Comparison of ENCODE assay signal across 13 cellular contexts in genomic region chr19:1373534-1374249, GRCh38. TPM values are rescaled to one million over a fixed set of nuclear protein-coding genes. Genes with fewer than 3 reads are reported as not detected.
DNase-seq lines count a peak whose midpoint lies in the region; ATAC-seq and TF ChIP-seq lines count a peak whose summit lies in the region.
"Had no signal": no experiment of that assay in that cellular context is flagged by ENCODE, and none has a peak within 500 bp of the region (broad histone marks: within the 10 kb centered on the region; RNA-seq: fewer than 3 reads in every experiment).

No MANE protein-coding gene starts in this region.

- no peak for ATAC-seq in GM19452 (IDR thresholded peaks at IDR 0.05; ENCODE audit: unreplicated experiment)
- no peak for ATAC-seq in HG03520 (IDR thresholded peaks at IDR 0.05; ENCODE audit: unreplicated experiment)
- no peak for ATAC-seq in HG02870 (IDR thresholded peaks at IDR 0.05; ENCODE audit: unreplicated experiment)
- ATAC-seq: stimulated activated naive CD8-positive, alpha-beta T cell treated with anti-CD3 and anti-CD28 coated beads, Interleukin-15, amount 100 ng/mL, for 72 hours had no signal

- in situ Hi-C loops in KBM-7 (cut with MboI; ENCODE audit: low pct_unique_long_range_greater_than_20kb, low sequenced_read_pairs): no loop called here

- no peaks in the 10 kb centered on the region for H3K9me3 ChIP-seq in skeletal muscle tissue (ENCODE audit: control insufficient read depth in 3 of 3, low read length in 3 of 3)

- peak overlapping the region in 1 of 3 donors; percentile 25 for H3K9ac ChIP-seq in skeletal muscle tissue (ENCODE audit: low read depth in 1 of 3, low read length in 3 of 3)
- H3K9ac ChIP-seq: KMS-11 had no signal

- no peaks in the 10 kb centered on the region for H3K27me3 ChIP-seq in skeletal muscle tissue (ENCODE audit: control insufficient read depth in 3 of 3, insufficient read depth in 3 of 3, low read length in 3 of 3)

- peaks cover 37 to 39% (median 37%) of the 10 kb centered on the region in 3 donors for H3K36me3 ChIP-seq in skeletal muscle tissue (ENCODE audit: control insufficient read depth in 3 of 3, insufficient read depth in 3 of 3, low read length in 3 of 3)

- peak; percentile 67 for DNase-seq in Daoy (ENCODE audit: low read depth)
- peak; percentile 79 for DNase-seq in choroid plexus epithelial cell (ENCODE audit: low read depth)
- DNase-seq in kidney tubule cell (ENCODE audit: low spot score): peak; percentile 37
- no peak for DNase-seq in KBM-7
- DNase-seq: activated naive CD8-positive, alpha-beta T cell treated with anti-CD3 and anti-CD28 coated beads, Interleukin-2, amount 10 ng/mL, durations not matched to agents 7 days and 5 days; PC-9; stimulated activated CD4-positive, alpha-beta T cell treated with anti-CD3 and anti-CD28 coated beads, Interleukin-2, amount 100 ng/mL, for 48 hours; stimulated activated naive CD8-positive, alpha-beta T cell treated with anti-CD3 and anti-CD28 coated beads, Interleukin-15, amount 100 ng/mL, for 72 hours had no signal

- no peak for TF ChIP-seq CTCF in choroid plexus epithelial cell (conservative IDR thresholded peaks at IDR 0.05; ENCODE audit: low read depth, low read length)

- peaks cover 2 to 11% (median 11%) of the 10 kb centered on the region in 3 donors for H3K4me1 ChIP-seq in skeletal muscle tissue (ENCODE audit: control insufficient read depth in 3 of 3, insufficient read depth in 3 of 3, low read length in 3 of 3)

- peak overlapping the region; percentile 25 for H3K27ac ChIP-seq in skeletal muscle tissue (ENCODE audit: low read depth, low read length)
- H3K27ac ChIP-seq: KMS-11, PC-9 had no signal

- H3K4me3 ChIP-seq in choroid plexus epithelial cell (ENCODE audit: low read depth, low read length): no peak overlapping the region
- no peak overlapping the region for H3K4me3 ChIP-seq in skeletal muscle tissue (ENCODE audit: low read length in 3 of 3)
- H3K4me3 ChIP-seq: PC-9 had no signal

RNA-seq across cellular contexts. Expression of gene NDUFS7, which starts 10.0 kb away (rescaled TPM):
- 91.7 and 124 TPM in 2 replicates for total RNA-seq in Daoy (2014; rRNA removed; shearing (Covaris generic))
- 43.3 TPM for total RNA-seq in skeletal muscle tissue

RNA-seq across cellular contexts. Expression of gene GAMT, which starts 27.6 kb away (rescaled TPM):
- 23.5 and 26.3 TPM in 2 replicates for total RNA-seq in Daoy (2014; rRNA removed; shearing (Covaris generic))
- total RNA-seq in skeletal muscle tissue: 101 TPM

RNA-seq across cellular contexts. Expression of gene DAZAP1, which starts 33.7 kb away (rescaled TPM):
- total RNA-seq in Daoy (2014; rRNA removed; shearing (Covaris generic)): 96.2 and 115 TPM in 2 replicates
- 27.1 TPM for total RNA-seq in skeletal muscle tissue
